ENCODE assay signal across 8 cellular contexts in genomic region chr2:62578837-62579640, GRCh38.
DNase-seq lines count a peak whose midpoint lies in the region; ATAC-seq and TF ChIP-seq lines count a peak whose summit lies in the region.

No MANE protein-coding gene starts in this region.

- no peaks in the 10 kb centered on the region for H3K36me3 ChIP-seq in skeletal muscle satellite cell (ENCODE audit: insufficient read depth, low read length)

- H3K4me2 ChIP-seq in skeletal muscle satellite cell (ENCODE audit: low read length): peak overlapping the region; percentile 62

- DNase-seq in GM04503 (ENCODE audit: low read depth): peak; percentile 78
- DNase-seq in fibroblast of peridontal ligament (ENCODE audit: extremely low read depth): peak; percentile 86
- no peak for DNase-seq in RPMI8226
- DNase-seq in NCI-H187 (lab: John Stamatoyannopoulos, UW): no peak
- no peak for DNase-seq in Ammon's horn (ENCODE audit: low spot score)
- no peak for DNase-seq in hepatic stellate cell (ENCODE audit: low spot score)

- peak; percentile 39 for ATAC-seq in SK-N-SH treated with all-trans-retinoic acid at 6 μM for 48 hours

- peak overlapping the region; percentile 23 for H3K4me3 ChIP-seq in skeletal muscle satellite cell (ENCODE audit: low read length)

- H3K27me3 ChIP-seq in skeletal muscle satellite cell (ENCODE audit: control insufficient read depth, insufficient read depth, low read length): no peaks in the 10 kb centered on the region

- peaks cover 29% of the 10 kb centered on the region for H3K4me1 ChIP-seq in skeletal muscle satellite cell (ENCODE audit: control insufficient read depth, insufficient read depth, low read length)

- H3K9me3 ChIP-seq in skeletal muscle satellite cell (replicated peaks; ENCODE audit: low read length): no peaks in the 10 kb centered on the region

- peak overlapping the region; percentile 63 for H3K9ac ChIP-seq in skeletal muscle satellite cell (ENCODE audit: low read depth, low read length)

TF ChIP-seq in SK-N-SH treated with all-trans-retinoic acid at 6 μM for 48 hours, 23 proteins besides CTCF, POLR2A, EP300 and RAD21:
- TF ChIP-seq ZNF70 (CRISPR knock-in tag; IDR thresholded peaks at IDR 0.05) (no peak), ISL1 (CRISPR knock-in tag; IDR thresholded peaks at IDR 0.05) (no peak), ZC3H10 (CRISPR knock-in tag; IDR thresholded peaks at IDR 0.05) (no peak), ZFP30 (CRISPR knock-in tag; IDR thresholded peaks at IDR 0.05) (no peak), PPARA (CRISPR knock-in tag; IDR thresholded peaks at IDR 0.05; ENCODE audit: borderline replicate concordance) (no peak)
TF ChIP-seq in SK-N-SH treated with all-trans-retinoic acid at 6 μM for 48 hours: peak in this region for 0.

Comparison
In these comparisons a context has a peak if more than half of its experiments do, and no peak if none do; other contexts are left out.
1. DNase-seq: peak in GM04503 (single experiment) and fibroblast of peridontal ligament (single experiment); none in RPMI8226 (single experiment), NCI-H187 (0 of 2), Ammon's horn (single experiment) and hepatic stellate cell (single experiment).